In the genomic region with DNA sequence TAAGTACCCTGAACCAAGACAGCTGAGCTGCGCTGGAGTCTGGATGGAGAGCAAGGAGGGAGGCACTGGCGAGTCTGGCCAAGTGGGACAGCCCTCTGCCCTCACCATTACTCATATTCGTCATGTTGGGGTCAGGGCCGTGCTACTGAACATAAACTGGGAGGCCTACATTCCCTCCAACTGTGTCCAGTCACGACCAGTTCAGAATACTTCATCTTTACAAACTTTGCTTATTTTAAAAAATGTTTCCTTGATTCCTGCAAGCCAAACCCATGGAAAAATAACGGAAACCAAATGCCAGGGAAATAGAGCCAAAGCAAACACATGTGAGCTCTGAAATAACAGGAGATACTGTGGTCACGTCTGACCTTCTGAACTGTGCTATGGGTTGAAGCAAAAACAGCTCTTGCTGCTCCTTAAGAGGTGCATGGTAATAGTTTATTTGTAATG, we compare ENCODE assay signal across 12 cellular contexts.
DNase-seq lines count a peak whose midpoint lies in the region; ATAC-seq and TF ChIP-seq lines count a peak whose summit lies in the region.
"Had no signal": no experiment of that assay in that cellular context is flagged by ENCODE, and none has a peak within 500 bp of the region (broad histone marks: within the 10 kb centered on the region; RNA-seq: fewer than 3 reads in every experiment).

No MANE protein-coding gene starts in this region.

- ATAC-seq in GM21529 (IDR thresholded peaks at IDR 0.05; ENCODE audit: unreplicated experiment) (peak; percentile 40), heart left ventricle (peak; percentile 62 to 98 (median 94))
- ATAC-seq: stimulated activated naive B cell treated with anti-CD40 and anti-IgM and Interleukin-4, amounts not matched to agents 10 μg/mL and 1 μg/mL and 100 μg/mL, for 72 hours had no signal

- H3K36me3 ChIP-seq in SJSA1 (no peaks in the 10 kb centered on the region), heart left ventricle (no peaks in the 10 kb centered on the region), skeletal muscle tissue (ENCODE audit: control insufficient read depth in 3 of 3, insufficient read depth in 3 of 3, low read length in 3 of 3) (no peaks in the 10 kb centered on the region), Peyer's patch (no peaks in the 10 kb centered on the region)
- H3K36me3 ChIP-seq: neutrophil had no signal

- H3K9ac ChIP-seq in skeletal muscle tissue (ENCODE audit: low read depth in 1 of 3, low read length in 3 of 3), result no peak overlapping the region

- H3K27ac Mint-ChIP-seq in activated naive CD4-positive, alpha-beta T cell treated with anti-CD3 and anti-CD28 coated beads, Interleukin-2, amount 10 ng/mL, durations not matched to agents 7 days and 5 days, result no peak overlapping the region
- H3K27ac Mint-ChIP-seq: stimulated activated naive B cell treated with anti-CD40 and anti-IgM and Interleukin-4, amounts not matched to agents 10 μg/mL and 1 μg/mL and 100 μg/mL, for 72 hours had no signal

- H3K36me3 Mint-ChIP-seq in activated naive CD4-positive, alpha-beta T cell treated with anti-CD3 and anti-CD28 coated beads, Interleukin-2, amount 10 ng/mL, durations not matched to agents 7 days and 5 days, result no peaks in the 10 kb centered on the region
- H3K36me3 Mint-ChIP-seq: stimulated activated naive B cell treated with anti-CD40 and anti-IgM and Interleukin-4, amounts not matched to agents 10 μg/mL and 1 μg/mL and 100 μg/mL, for 72 hours had no signal

- H3K4me3 ChIP-seq in SJSA1 (no peak overlapping the region), heart left ventricle (no peak overlapping the region), skeletal muscle tissue (ENCODE audit: low read length in 3 of 3) (no peak overlapping the region), Peyer's patch (no peak overlapping the region)

- CTCF ChIA-PET in activated naive CD4-positive, alpha-beta T cell treated with anti-CD3 and anti-CD28 coated beads, Interleukin-2, amount 10 ng/mL, durations not matched to agents 7 days and 5 days (lab: Charles Lee), result no interaction called here

- H3K4me1 Mint-ChIP-seq in activated naive CD4-positive, alpha-beta T cell treated with anti-CD3 and anti-CD28 coated beads, Interleukin-2, amount 10 ng/mL, durations not matched to agents 7 days and 5 days, result no peaks in the 10 kb centered on the region
- H3K4me1 Mint-ChIP-seq: stimulated activated naive B cell treated with anti-CD40 and anti-IgM and Interleukin-4, amounts not matched to agents 10 μg/mL and 1 μg/mL and 100 μg/mL, for 72 hours had no signal

- no peak overlapping the region for H3K4me3 Mint-ChIP-seq in activated naive CD4-positive, alpha-beta T cell treated with anti-CD3 and anti-CD28 coated beads, Interleukin-2, amount 10 ng/mL, durations not matched to agents 7 days and 5 days
- H3K4me3 Mint-ChIP-seq: stimulated activated naive B cell treated with anti-CD40 and anti-IgM and Interleukin-4, amounts not matched to agents 10 μg/mL and 1 μg/mL and 100 μg/mL, for 72 hours had no signal

- intact Hi-C loops in heart left ventricle (cut with DNase I), result loop anchor here in 1 of 10 donors (5.0 kb wide), 1 partner anchor 70 kb away; no protein-coding TSS in a partner anchor

- TF ChIP-seq CTCF in heart left ventricle (IDR thresholded peaks at IDR 0.05), result no peak
- no peak for TF ChIP-seq CTCF in Peyer's patch (IDR thresholded peaks at IDR 0.05)

- no peaks in the 10 kb centered on the region for H3K9me3 Mint-ChIP-seq in activated naive CD4-positive, alpha-beta T cell treated with anti-CD3 and anti-CD28 coated beads, Interleukin-2, amount 10 ng/mL, durations not matched to agents 7 days and 5 days
- H3K9me3 Mint-ChIP-seq: stimulated activated naive B cell treated with anti-CD40 and anti-IgM and Interleukin-4, amounts not matched to agents 10 μg/mL and 1 μg/mL and 100 μg/mL, for 72 hours had no signal

- TF ChIP-seq POLR2A in heart left ventricle (IDR thresholded peaks at IDR 0.05), result no peak
- TF ChIP-seq POLR2A in Peyer's patch (IDR thresholded peaks at IDR 0.05), result no peak

- H3K4me1 ChIP-seq in SJSA1 (replicated peaks), result peaks cover 51% of the 10 kb centered on the region
- H3K4me1 ChIP-seq in heart left ventricle, result peaks cover 0 to 22% (median 5%) of the 10 kb centered on the region in 12 donors
- H3K4me1 ChIP-seq in skeletal muscle tissue (ENCODE audit: control insufficient read depth in 3 of 3, insufficient read depth in 3 of 3, low read length in 3 of 3), result peaks cover 5 to 10% (median 9%) of the 10 kb centered on the region in 3 donors
- H3K4me1 ChIP-seq in Peyer's patch, result peaks cover 0 to 5% (median 0%) of the 10 kb centered on the region in 4 donors

- peaks cover 4% of the 10 kb centered on the region for H3K27me3 Mint-ChIP-seq in activated naive CD4-positive, alpha-beta T cell treated with anti-CD3 and anti-CD28 coated beads, Interleukin-2, amount 10 ng/mL, durations not matched to agents 7 days and 5 days

- H3K27me3 ChIP-seq in SJSA1 (replicated peaks), result no peaks in the 10 kb centered on the region
- no peaks in the 10 kb centered on the region for H3K27me3 ChIP-seq in heart left ventricle
- H3K27me3 ChIP-seq in skeletal muscle tissue (ENCODE audit: control insufficient read depth in 3 of 3, insufficient read depth in 3 of 3, low read length in 3 of 3), result no peaks in the 10 kb centered on the region
- H3K27me3 ChIP-seq in Peyer's patch, result no peaks in the 10 kb centered on the region

- 53 to 64% (median 58%) methylated on average over 7 of the region's 7 CpGs for WGBS in heart left ventricle, 4 donors

- H3K9me3 ChIP-seq in SJSA1 (replicated peaks) (no peaks in the 10 kb centered on the region), heart left ventricle (no peaks in the 10 kb centered on the region), skeletal muscle tissue (ENCODE audit: control insufficient read depth in 3 of 3, low read length in 3 of 3) (no peaks in the 10 kb centered on the region), Peyer's patch (no peaks in the 10 kb centered on the region)
- H3K9me3 ChIP-seq: neutrophil had no signal

- H3K27ac ChIP-seq in SJSA1 (peak overlapping the region; percentile 76), heart left ventricle (peak overlapping the region in 9 of 12 donors; percentile 9 to 44 (median 25)), skeletal muscle tissue (ENCODE audit: low read depth, low read length) (peak overlapping the region; percentile 29), Peyer's patch (no peak overlapping the region)
- H3K27ac ChIP-seq: neutrophil had no signal

- DNase-seq in SJSA1 (ENCODE audit: low read depth in 1 of 2, low spot score in 2 of 2) (peak; percentile 89 to 96), heart left ventricle (peak; percentile 42 to 81 (median 72)), DMS153 treated with DMSO at 0.1 percent for 48 hours (lab: John Stamatoyannopoulos, UW; ENCODE audit: unreplicated experiment) (no peak), Peyer's patch (no peak), UCSD-AML1 (lab: John Stamatoyannopoulos, UW; ENCODE audit: unreplicated experiment) (no peak)
- no peak for DNase-seq in activated naive CD4-positive, alpha-beta T cell treated with anti-CD3 and anti-CD28 coated beads, Interleukin-2, amount 10 ng/mL, durations not matched to agents 7 days and 5 days
- DNase-seq: NCI-H1105; RPMI8226; stimulated activated naive B cell treated with anti-CD40 and anti-IgM and Interleukin-4, amounts not matched to agents 10 μg/mL and 1 μg/mL and 100 μg/mL, for 72 hours had no signal

Comparison
In these comparisons a context has a peak if more than half of its experiments do, and no peak if none do; other contexts are left out.
1. DNase-seq: peak in SJSA1 (2 of 2) and heart left ventricle (5 of 5); none in DMS153 treated with DMSO at 0.1 percent for 48 hours (single experiment), Peyer's patch (0 of 3), UCSD-AML1 (single experiment) and activated naive CD4-positive, alpha-beta T cell treated with anti-CD3 and anti-CD28 coated beads, Interleukin-2, amount 10 ng/mL, durations not matched to agents 7 days and 5 days (single experiment).
2. H3K27ac ChIP-seq: peak in SJSA1 (single experiment), heart left ventricle (9 of 12) and skeletal muscle tissue (single experiment); none in Peyer's patch (0 of 4).